ENCODE assay signal across 35 cellular contexts in genomic region chrX:29042341-29042740, GRCh38.
"Had no signal": no experiment of that assay in that cellular context is flagged by ENCODE, and none has a peak within 500 bp of the region (broad histone marks: within the 10 kb centered on the region; RNA-seq: fewer than 3 reads in every experiment).

No MANE protein-coding gene starts in this region.

- H3K9me3 ChIP-seq: MG63 had no signal

- H3K27me3 ChIP-seq: MG63 had no signal

- H3K4me3 ChIP-seq: MG63 had no signal

- H3K27ac ChIP-seq: KMS-11 had no signal

- H3K36me3 ChIP-seq: MG63 had no signal

- DNase-seq: Karpas-422, Kasumi-1, MG63, MM.1S, MV-4-11, NCI-H1048, NCI-H1092, NCI-H1092 treated with DMSO at 0.1 percent for 48 hours, NCI-H1105, NCI-H1105 treated with DMSO at 0.1 percent for 48 hours, NCI-H1417, NCI-H1417 treated with DMSO at 0.1 percent for 48 hours, NCI-H1436, NCI-H1436 treated with DMSO at 0.1 percent for 48 hours, NCI-H146, NCI-H1694, NCI-H1694 treated with DMSO at 0.1 percent for 48 hours, NCI-H187, NCI-H187 treated with DMSO at 0.1 percent for 48 hours, NCI-H1930, NCI-H2029, NCI-H2029 treated with DMSO at 0.1 percent for 48 hours, NCI-H2081, NCI-H2107, NCI-H2171, NCI-H2171 treated with DMSO at 0.1 percent for 48 hours, NCI-H2227 treated with DMSO at 0.1 percent for 48 hours, NCI-H226, NCI-H345, NCI-H446, NCI-H446 treated with DMSO at 0.1 percent for 48 hours, NCI-H510A, NCI-H510A treated with DMSO at 0.1 percent for 48 hours, NCI-H524 had no signal

- H3K9ac ChIP-seq: KMS-11 had no signal

- H3K4me2 ChIP-seq: KMS-11 had no signal
